29 cellular contexts compared by ENCODE assay signal in genomic region chr2:179817181-179817841, GRCh38. TPM values are rescaled to one million over a fixed set of nuclear protein-coding genes. Genes with fewer than 3 reads are reported as not detected.
DNase-seq lines count a peak whose midpoint lies in the region; ATAC-seq and TF ChIP-seq lines count a peak whose summit lies in the region.
"Had no signal": no experiment of that assay in that cellular context is flagged by ENCODE, and none has a peak within 500 bp of the region (broad histone marks: within the 10 kb centered on the region; RNA-seq: fewer than 3 reads in every experiment).

No MANE protein-coding gene starts in this region.

- H3K27ac Mint-ChIP-seq in progenitor cell of endocrine pancreas = no peak overlapping the region
- H3K27ac Mint-ChIP-seq: activated B cell treated with CpG ODN at 0.5 μM for 24 hours; activated CD8-positive, alpha-beta T cell treated with anti-CD3 and anti-CD28 coated beads, Interleukin-2, amount 10 ng/mL, durations not matched to agents 7 days and 5 days; activated naive CD8-positive, alpha-beta T cell; immature natural killer cell had no signal

- H3K27me3 Mint-ChIP-seq in progenitor cell of endocrine pancreas = no peaks in the 10 kb centered on the region
- H3K27me3 Mint-ChIP-seq: activated B cell treated with CpG ODN at 0.5 μM for 24 hours had no signal

- no peaks in the 10 kb centered on the region for H3K36me3 Mint-ChIP-seq in progenitor cell of endocrine pancreas (ENCODE audit: insufficient read depth)
- H3K36me3 Mint-ChIP-seq: activated naive CD8-positive, alpha-beta T cell; immature natural killer cell had no signal

- POLR2A ChIA-PET in HEK293T (lab: Yijun Ruan, JAX) = no interaction called here

- no peak overlapping the region for H3K4me3 Mint-ChIP-seq in progenitor cell of endocrine pancreas (ENCODE audit: low read depth)
- H3K4me3 Mint-ChIP-seq: activated B cell treated with CpG ODN at 0.5 μM for 24 hours; activated CD8-positive, alpha-beta T cell treated with anti-CD3 and anti-CD28 coated beads, Interleukin-2, amount 10 ng/mL, durations not matched to agents 7 days and 5 days; activated naive CD8-positive, alpha-beta T cell; immature natural killer cell had no signal

- no peak overlapping the region for H3K4me3 ChIP-seq in retinal pigment epithelial cell (ENCODE audit: low read length)
- H3K4me3 ChIP-seq: breast epithelium, pancreas, skin epidermis, vagina had no signal

- ATAC-seq in HG02870 (IDR thresholded peaks at IDR 0.05; ENCODE audit: unreplicated experiment) = no peak
- ATAC-seq: activated CD8-positive, alpha-beta T cell treated with anti-CD3 and anti-CD28 coated beads, Interleukin-2, amount 10 ng/mL, durations not matched to agents 7 days and 5 days; pancreas had no signal

- DNase-seq in HEK293T (ENCODE audit: extremely low spot score) (no peak), RPMI7951 (ENCODE audit: low read depth) (peak; percentile 8), fibroblast of peridontal ligament (ENCODE audit: extremely low read depth) (peak; percentile 30), retinal pigment epithelial cell (ENCODE audit: low read depth) (peak; percentile 43), iPS-NIHi11 (ENCODE audit: low spot score) (no peak), progenitor cell of endocrine pancreas (ENCODE audit: low spot score, unreplicated experiment) (no peak)
- DNase-seq: activated B cell treated with CpG ODN at 0.5 μM for 24 hours; activated CD8-positive, alpha-beta T cell treated with anti-CD3 and anti-CD28 coated beads, Interleukin-2, amount 10 ng/mL, durations not matched to agents 7 days and 5 days; activated T-cell treated with anti-CD3 and anti-CD28 coated beads, Interleukin-2, amount 50 U/mL, for 48 hours; AML-193; DND-41; erythroblast; head of caudate nucleus; immature natural killer cell; MM.1S; NCI-H187 treated with DMSO at 0.1 percent for 48 hours; NCI-H510A treated with DMSO at 0.1 percent for 48 hours; pancreas; SHP77 treated with DMSO at 0.1 percent for 48 hours; stimulated activated CD4-positive, alpha-beta T cell treated with anti-CD3 and anti-CD28 coated beads, Interleukin-2, amount 100 ng/mL, for 48 hours; substantia nigra; T-helper 2 cell had no signal

- TF ChIP-seq CTCF in retinal pigment epithelial cell (conservative IDR thresholded peaks at IDR 0.05; ENCODE audit: low read depth, low read length) (no peak), progenitor cell of endocrine pancreas (IDR thresholded peaks at IDR 0.05; ENCODE audit: unreplicated experiment) (no peak)

- H3K4me1 Mint-ChIP-seq in progenitor cell of endocrine pancreas (ENCODE audit: low read depth) = no peaks in the 10 kb centered on the region
- H3K4me1 Mint-ChIP-seq: activated B cell treated with CpG ODN at 0.5 μM for 24 hours, immature natural killer cell had no signal

- peaks cover 2% of the 10 kb centered on the region for H3K9me3 Mint-ChIP-seq in progenitor cell of endocrine pancreas (ENCODE audit: low read depth)
- H3K9me3 Mint-ChIP-seq: activated B cell treated with CpG ODN at 0.5 μM for 24 hours had no signal

- CTCF ChIA-PET in HEK293T (lab: Yijun Ruan, JAX) = no interaction called here

TF ChIP-seq in HEK293T, 16 proteins besides CTCF, POLR2A, EP300 and RAD21:
- TF ChIP-seq FOXM1 (IDR thresholded peaks at IDR 0.05; ENCODE audit: borderline replicate concordance) (no peak), CTBP1 (IDR thresholded peaks at IDR 0.05; ENCODE audit: borderline replicate concordance) (peak; percentile 33; the same call in 1 of the 2 replicates), PKNOX1 (IDR thresholded peaks at IDR 0.05) (peak; percentile 81), NFRKB (IDR thresholded peaks at IDR 0.05) (no peak)

RNA-seq across cellular contexts. Expression of gene ZNF385B, which starts 44.1 kb away (rescaled TPM):
- total RNA-seq in RPMI7951 (2014; rRNA removed; shearing (Covaris generic)) = 0.48 TPM in 1 of 2 replicates, not detected in the other
- 4.9 and 5.5 TPM in 2 replicates for total RNA-seq in progenitor cell of endocrine pancreas
- total RNA-seq: activated B cell treated with CpG ODN at 0.5 μM for 24 hours; activated CD8-positive, alpha-beta T cell treated with anti-CD3 and anti-CD28 coated beads, Interleukin-2, amount 10 ng/mL, durations not matched to agents 7 days and 5 days; dermis microvascular lymphatic vessel endothelial cell; lung microvascular endothelial cell had no signal

Comparison
In these comparisons a context has a peak if more than half of its experiments do, and no peak if none do; other contexts are left out.
1. DNase-seq: peak in RPMI7951 (single experiment), fibroblast of peridontal ligament (single experiment) and retinal pigment epithelial cell (single experiment); none in HEK293T (single experiment), iPS-NIHi11 (single experiment) and progenitor cell of endocrine pancreas (single experiment).